ENCODE assay signal across 17 cellular contexts in the genomic region with DNA sequence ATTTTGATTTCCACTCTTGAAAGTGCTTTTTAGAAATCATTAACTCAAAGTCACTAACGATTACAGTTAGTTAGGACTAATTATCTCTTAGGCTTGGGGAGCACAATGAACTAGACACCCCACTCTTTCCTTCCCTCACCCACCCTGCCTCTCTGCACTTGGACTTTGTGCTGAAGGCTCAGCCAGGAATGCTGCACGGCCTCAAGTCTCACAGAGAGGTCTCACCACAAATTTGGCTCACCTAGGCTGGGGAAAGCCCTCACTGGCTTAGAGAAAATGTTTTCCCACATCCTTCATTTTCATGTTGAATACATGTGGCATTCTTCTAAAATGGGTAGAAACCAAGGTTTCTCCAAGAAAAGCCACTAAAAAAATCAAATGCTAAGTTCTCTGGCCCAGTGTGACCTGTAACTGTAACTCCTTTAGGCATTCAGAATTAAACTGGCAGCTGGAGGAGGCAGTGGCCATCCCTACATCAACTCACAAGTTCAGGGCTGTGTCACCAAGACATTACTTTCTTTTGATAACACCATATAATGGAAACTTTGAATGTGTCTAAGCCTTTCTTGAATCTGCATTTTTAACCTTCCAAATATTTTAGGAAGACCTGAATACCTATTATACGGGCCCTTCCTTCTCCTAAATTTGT.
"Had no signal": no experiment of that assay in that cellular context is flagged by ENCODE, and none has a peak within 500 bp of the region (broad histone marks: within the 10 kb centered on the region; RNA-seq: fewer than 3 reads in every experiment).

No MANE protein-coding gene starts in this region.

- DNase-seq: activated naive CD4-positive, alpha-beta T cell treated with Interleukin-2 at 50 U/mL for 16 hours; activated T-cell treated with anti-CD3 and anti-CD28 coated beads, Interleukin-2, amount 50 U/mL, for 48 hours; body of pancreas; cerebellar nuclear complex; dermis blood vessel endothelial cell; lower lobe of right lung; midbrain; naive thymus-derived CD4-positive, alpha-beta T cell; psoas muscle; SIG-M5; stimulated activated CD4-positive, alpha-beta T cell treated with anti-CD3 and anti-CD28 coated beads, Interleukin-2, amount 100 ng/mL, for 24 hours; stimulated activated naive CD4-positive, alpha-beta T cell; upper lobe of left lung had no signal

- H3K9me3 Mint-ChIP-seq: naive thymus-derived CD4-positive, alpha-beta T cell; T-helper 2 cell treated with Interferon-gamma antibody and Interleukin-4, amounts not matched to agents 5 μg/mL and 100 μg/mL, for 36 hours had no signal

- H3K4me3 Mint-ChIP-seq: naive thymus-derived CD4-positive, alpha-beta T cell; T-helper 2 cell treated with Interferon-gamma antibody and Interleukin-4, amounts not matched to agents 5 μg/mL and 100 μg/mL, for 36 hours had no signal

- H3K27ac Mint-ChIP-seq: T-helper 2 cell treated with Interferon-gamma antibody and Interleukin-4, amounts not matched to agents 5 μg/mL and 100 μg/mL, for 36 hours had no signal

- H3K27me3 Mint-ChIP-seq: naive thymus-derived CD4-positive, alpha-beta T cell had no signal

- ATAC-seq: activated CD4-positive, CD25-positive, alpha-beta regulatory T cell treated with anti-CD3 and anti-CD28 coated beads, Interleukin-2, amount 50 U/mL, for 24 hours; body of pancreas; esophagus mucosa; lower lobe of right lung; naive thymus-derived CD4-positive, alpha-beta T cell; psoas muscle; sciatic nerve had no signal
